In the genomic region with DNA sequence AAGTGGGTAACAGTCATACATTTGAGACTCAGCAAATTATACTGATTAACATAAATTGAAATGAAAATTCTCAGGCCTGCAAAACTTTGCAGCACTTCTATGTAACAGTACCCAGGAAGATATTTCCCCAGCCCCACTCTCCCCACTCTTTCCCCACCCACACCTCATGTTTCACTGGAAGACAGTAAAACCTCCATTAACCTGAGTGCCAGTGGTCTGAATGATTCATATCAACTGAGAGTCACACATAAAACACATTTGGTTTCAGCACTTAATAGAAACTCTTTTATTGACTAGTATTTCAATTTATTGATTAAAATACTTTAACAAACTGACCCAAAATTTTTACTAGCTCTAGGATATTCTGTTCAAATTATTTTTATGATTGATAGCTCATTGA, we compare ENCODE assay signal across 17 cellular contexts. TPM values are rescaled to one million over a fixed set of nuclear protein-coding genes. Genes with fewer than 3 reads are reported as not detected.
DNase-seq lines count a peak whose midpoint lies in the region; ATAC-seq and TF ChIP-seq lines count a peak whose summit lies in the region.
"Had no signal": no experiment of that assay in that cellular context is flagged by ENCODE, and none has a peak within 500 bp of the region (broad histone marks: within the 10 kb centered on the region; RNA-seq: fewer than 3 reads in every experiment).

No MANE protein-coding gene starts in this region.

- H3K27me3 ChIP-seq in RWPE2 (ENCODE audit: insufficient read depth, poor library complexity, severe bottlenecking) (no peaks in the 10 kb centered on the region), foreskin keratinocyte (no peaks in the 10 kb centered on the region), skeletal muscle satellite cell (ENCODE audit: control insufficient read depth, insufficient read depth, low read length) (no peaks in the 10 kb centered on the region)
- H3K27me3 ChIP-seq: BLaER1 treated with 17β-estradiol and CSF1 and Interleukin-3, amounts not matched to agents 10 nM and 100 nM had no signal

- peaks cover 37% of the 10 kb centered on the region for H3K4me1 ChIP-seq in RWPE2 (ENCODE audit: insufficient read depth, poor library complexity, severe bottlenecking)
- H3K4me1 ChIP-seq in foreskin keratinocyte: peaks cover 27% of the 10 kb centered on the region
- H3K4me1 ChIP-seq in skeletal muscle satellite cell (ENCODE audit: control insufficient read depth, insufficient read depth, low read length): peaks cover 30% of the 10 kb centered on the region

- H3K9me3 ChIP-seq in RWPE2 (ENCODE audit: severe bottlenecking) (no peaks in the 10 kb centered on the region), skeletal muscle satellite cell (replicated peaks; ENCODE audit: low read length) (no peaks in the 10 kb centered on the region)
- H3K9me3 ChIP-seq: BLaER1 treated with 17β-estradiol and CSF1 and Interleukin-3, amounts not matched to agents 10 nM and 100 nM had no signal

- H3K36me3 ChIP-seq in RWPE2 (ENCODE audit: low read depth) (no peaks in the 10 kb centered on the region), skeletal muscle satellite cell (ENCODE audit: insufficient read depth, low read length) (no peaks in the 10 kb centered on the region)
- H3K36me3 ChIP-seq: BLaER1 treated with 17β-estradiol and CSF1 and Interleukin-3, amounts not matched to agents 10 nM and 100 nM had no signal

- peak overlapping the region; percentile 12 for H3K4me2 ChIP-seq in skeletal muscle satellite cell (ENCODE audit: low read length)
- H3K4me2 ChIP-seq: PC-9 had no signal

- H3K4me3 ChIP-seq in RWPE2 (ENCODE audit: severe bottlenecking) (no peak overlapping the region), skeletal muscle satellite cell (ENCODE audit: low read length) (no peak overlapping the region)
- H3K4me3 ChIP-seq: BLaER1 treated with 17β-estradiol and CSF1 and Interleukin-3, amounts not matched to agents 10 nM and 100 nM; PC-9 had no signal

- DNase-seq in HT1080 (ENCODE audit: low read depth) (peak; percentile 42), RWPE2 (ENCODE audit: low spot score) (no peak), foreskin keratinocyte (no peak), NCI-H524 (lab: John Stamatoyannopoulos, UW) (no peak)
- no peak for DNase-seq in activated CD4-positive, alpha-beta T cell treated with anti-CD3 and anti-CD28 coated beads for 1 hour
- DNase-seq: DMS 273 treated with DMSO at 0.1 percent for 48 hours, NCI-H1092 treated with DMSO at 0.1 percent for 48 hours, NCI-H1694, NCI-H2107, NCI-H345, PC-9, SHP77 had no signal

- H3K9ac ChIP-seq in skeletal muscle satellite cell (ENCODE audit: low read depth, low read length): peak overlapping the region; percentile 30
- H3K9ac ChIP-seq: BLaER1 treated with 17β-estradiol and CSF1 and Interleukin-3, amounts not matched to agents 10 nM and 100 nM had no signal

- no peak for TF ChIP-seq CTCF in RWPE2 (IDR thresholded peaks at IDR 0.05; ENCODE audit: poor library complexity, severe bottlenecking)
- TF ChIP-seq CTCF in foreskin keratinocyte (conservative IDR thresholded peaks at IDR 0.05): no peak

- H3K27ac ChIP-seq in RWPE2 (ENCODE audit: poor library complexity, severe bottlenecking): peak overlapping the region; percentile 80
- H3K27ac ChIP-seq in foreskin keratinocyte: peak overlapping the region; percentile 47

- ATAC-seq in RWPE2 (ENCODE audit: low read depth) (peak; percentile 56), foreskin keratinocyte (no peak), GM21423 (IDR thresholded peaks at IDR 0.05; ENCODE audit: unreplicated experiment) (no peak)
- ATAC-seq: SK-N-SH treated with all-trans-retinoic acid at 6 μM for 48 hours had no signal

RNA-seq across cellular contexts. Expression of a gene that starts 6.9 kb away (rescaled TPM):
- not detected in 2 replicates for total RNA-seq in HT1080 (2014; rRNA removed; shearing (Covaris generic))
- not detected in 2 replicates for polyA plus RNA-seq in HT1080 (2015; cell fraction: cytosol; rRNA removed)
- not detected in 2 replicates for polyA plus RNA-seq in HT1080 (2015; cell fraction: nucleus; rRNA removed)
- total RNA-seq in foreskin keratinocyte: 0.82 and 0.85 TPM in 2 replicates
- polyA plus RNA-seq in foreskin keratinocyte: 0.79 and 0.86 TPM in 2 replicates
- total RNA-seq in skeletal muscle satellite cell (2012; rRNA removed): 7.4 and 43.5 TPM in 2 replicates
- total RNA-seq: H4, PC-9 had no signal

RNA-seq across cellular contexts. Expression of a gene that starts 9.7 kb away (rescaled TPM):
- not detected in 2 replicates for total RNA-seq in HT1080 (2014; rRNA removed; shearing (Covaris generic))
- polyA plus RNA-seq in HT1080 (2015; cell fraction: cytosol; rRNA removed): not detected in 2 replicates
- polyA plus RNA-seq in HT1080 (2015; cell fraction: nucleus; rRNA removed): not detected in 2 replicates
- total RNA-seq in foreskin keratinocyte: not detected in 2 replicates
- polyA plus RNA-seq in foreskin keratinocyte: not detected in 2 replicates
- total RNA-seq in skeletal muscle satellite cell (2012; rRNA removed): 1.7 TPM in 1 of 2 replicates, not detected in the other
- total RNA-seq: H4, PC-9 had no signal

RNA-seq across cellular contexts. Expression of a gene that starts 25.8 kb away (rescaled TPM):
- total RNA-seq in HT1080 (2014; rRNA removed; shearing (Covaris generic)): not detected in 2 replicates
- 0.17 TPM in 1 of 2 replicates, not detected in the other for polyA plus RNA-seq in HT1080 (2015; cell fraction: cytosol; rRNA removed)
- not detected in 2 replicates for polyA plus RNA-seq in HT1080 (2015; cell fraction: nucleus; rRNA removed)
- total RNA-seq in foreskin keratinocyte: 27.5 and 36.3 TPM in 2 replicates
- 29.4 and 42.3 TPM in 2 replicates for polyA plus RNA-seq in foreskin keratinocyte
- total RNA-seq in skeletal muscle satellite cell (2012; rRNA removed): 81.4 and 235 TPM in 2 replicates
- total RNA-seq: H4 had no signal

Comparison
In these comparisons a context has a peak if more than half of its experiments do, and no peak if none do; other contexts are left out.
1. RNA of a gene that starts 25.8 kb away (total RNA-seq): 27.5 to 36.3 TPM in foreskin keratinocyte; not detected in HT1080; every median in the first group is over 10 times any median in the second.